ENCODE assay signal across 9 cellular contexts in the genomic region with DNA sequence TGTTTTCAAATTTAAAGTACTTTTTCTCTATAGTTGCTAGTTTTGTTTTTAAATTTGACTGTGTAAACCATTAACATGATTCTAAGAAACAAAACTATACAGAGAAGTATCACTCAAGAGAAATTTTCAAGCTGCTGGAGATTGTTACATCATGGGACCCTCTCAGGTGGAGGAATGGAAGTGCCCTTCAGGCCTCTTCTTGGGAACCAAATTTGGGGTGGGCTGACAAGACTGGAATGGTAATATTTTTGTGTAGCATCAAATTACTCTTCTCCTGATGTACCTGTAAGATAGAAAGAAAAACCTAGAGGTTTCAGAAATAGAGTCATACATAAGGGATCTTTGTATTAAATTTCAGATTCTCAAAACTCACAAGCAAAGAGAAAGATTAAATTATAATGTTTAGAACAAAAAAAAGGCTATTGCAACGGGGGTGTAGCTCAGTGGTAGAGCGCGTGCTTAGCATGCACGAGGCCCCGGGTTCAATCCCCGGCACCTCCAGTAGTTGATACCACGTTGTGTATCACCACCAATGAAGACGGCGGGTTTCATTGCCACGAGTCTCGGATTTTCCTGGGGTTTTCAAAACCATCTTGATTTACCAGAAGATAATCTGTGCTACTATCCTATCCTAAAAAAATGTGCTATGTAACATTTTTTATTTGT.
DNase-seq lines count a peak whose midpoint lies in the region; ATAC-seq and TF ChIP-seq lines count a peak whose summit lies in the region.
"Had no signal": no experiment of that assay in that cellular context is flagged by ENCODE, and none has a peak within 500 bp of the region (broad histone marks: within the 10 kb centered on the region; RNA-seq: fewer than 3 reads in every experiment).

No MANE protein-coding gene starts in this region.

- H3K27me3 ChIP-seq in IMR-90 (ENCODE audit: control insufficient read depth, insufficient read depth, low read length) (no peaks in the 10 kb centered on the region), esophagus muscularis mucosa (peaks cover 0 to 69% (median 2%) of the 10 kb centered on the region in 4 donors)

- H3K36me3 ChIP-seq in IMR-90 (ENCODE audit: control insufficient read depth, insufficient read depth, low read length) = no peaks in the 10 kb centered on the region
- no peaks in the 10 kb centered on the region for H3K36me3 ChIP-seq in esophagus muscularis mucosa

- no peak overlapping the region for H3K4me3 ChIP-seq in IMR-90 (ENCODE audit: insufficient read depth, low read depth, low read length)
- H3K4me3 ChIP-seq in esophagus muscularis mucosa = no peak overlapping the region

- TF ChIP-seq CTCF in IMR-90 (conservative IDR thresholded peaks at IDR 0.05; ENCODE audit: low read depth, low read length) (no peak), esophagus muscularis mucosa (IDR thresholded peaks at IDR 0.05) (no peak)

- H3K79me1 ChIP-seq in IMR-90 (ENCODE audit: low read depth in 1 of 2, low read length in 2 of 2) = no peaks in the 10 kb centered on the region

- WGBS in IMR-90 (ENCODE audit: extremely low coverage in 2 of 2, insufficient read length in 1 of 2), 2 experiments = no CpG with 5 or more reads among the region's 11 CpGs
- WGBS in esophagus muscularis mucosa = 10% methylated on average over 11 of the region's 11 CpGs

- no peak overlapping the region for H3K23ac ChIP-seq in IMR-90 (ENCODE audit: low read depth, low read length)

- POLR2A ChIA-PET in IMR-90 (lab: Charles Lee; ENCODE audit: unreplicated experiment) = no interaction called here

- H3K4me2 ChIP-seq in IMR-90 (ENCODE audit: low read depth, low read length) = no peak overlapping the region

- H2BK15ac ChIP-seq in IMR-90 (ENCODE audit: low read depth, low read length) = no peak overlapping the region

- no peak overlapping the region for H3K14ac ChIP-seq in IMR-90 (replicated peaks; ENCODE audit: low read depth, low read length)

- H4K91ac ChIP-seq in IMR-90 (ENCODE audit: insufficient read depth, low read depth, low read length) = no peak overlapping the region

- BruUV-seq in IMR-90 (replicated peaks; lab: Mats Ljungman, UMichigan) = no TSS peak

- TF ChIP-seq POLR2A in IMR-90 (IDR thresholded peaks at IDR 0.05; ENCODE audit: low read depth, low read length) (no peak), esophagus muscularis mucosa (IDR thresholded peaks at IDR 0.05; ENCODE audit: low read depth) (no peak)

- no peak overlapping the region for H3K18ac ChIP-seq in IMR-90 (ENCODE audit: low read depth, low read length)

- H2AFZ ChIP-seq in IMR-90 (replicated peaks; ENCODE audit: low read length, poor library complexity) = no peak overlapping the region

- intact Hi-C loops in IMR-90 (cut with micrococcal nuclease) = no loop called here
- intact Hi-C loops in esophagus muscularis mucosa (cut with DNase I) = no loop called here

- dilution Hi-C loops in IMR-90 (cut with HindIII; ENCODE audit: low sequenced_read_pairs, unreplicated experiment) = no loop called here

- H2AK9ac ChIP-seq in IMR-90 (replicated peaks; ENCODE audit: low read depth, low read length, poor library complexity) = no peak overlapping the region

- no peak overlapping the region for H2BK5ac ChIP-seq in IMR-90 (ENCODE audit: low read depth, low read length, poor library complexity, severe bottlenecking)

- H3K56ac ChIP-seq in IMR-90 (ENCODE audit: extremely low read depth, insufficient read depth, low read length) = no peak overlapping the region

- no peak overlapping the region for H3K9ac ChIP-seq in IMR-90 (ENCODE audit: low read depth, low read length)

- in situ Hi-C loops in IMR-90 (cut with MboI; ENCODE audit: low sequenced_read_pairs) = no loop called here

- DNase-seq in NCI-H2171 treated with DMSO at 0.1 percent for 48 hours (lab: John Stamatoyannopoulos, UW) = peak; percentile 23
- no peak for DNase-seq in NCI-H2171 (lab: John Stamatoyannopoulos, UW)
- peak; percentile 50 for DNase-seq in IMR-90
- DNase-seq in kidney tubule cell (ENCODE audit: low spot score) = peak; percentile 73
- DNase-seq in islet precursor cell = no peak
- DNase-seq in esophagus muscularis mucosa (ENCODE audit: extremely low spot score) = no peak
- DNase-seq: occipital lobe had no signal

- H3K9me3 ChIP-seq in IMR-90 (ENCODE audit: control insufficient read depth, insufficient read depth, low read length) (no peaks in the 10 kb centered on the region), esophagus muscularis mucosa (no peaks in the 10 kb centered on the region)

- H3K27ac ChIP-seq in IMR-90 (ENCODE audit: insufficient read depth, low read length) = no peak overlapping the region
- H3K27ac ChIP-seq in esophagus muscularis mucosa (replicated peaks in 1 of 4) = no peak overlapping the region

- ATAC-seq in IMR-90 (ENCODE audit: low read depth) (peak; percentile 80), SK-N-SH treated with all-trans-retinoic acid at 6 μM for 48 hours (peak; percentile 58), GM18519 (IDR thresholded peaks at IDR 0.05; ENCODE audit: low FRiP score, unreplicated experiment) (no peak)

- no peaks in the 10 kb centered on the region for H3K9me1 ChIP-seq in IMR-90 (ENCODE audit: insufficient read depth, low read length)

- no peaks in the 10 kb centered on the region for H3K4me1 ChIP-seq in IMR-90 (ENCODE audit: control insufficient read depth, insufficient read depth, low read length)
- no peaks in the 10 kb centered on the region for H3K4me1 ChIP-seq in esophagus muscularis mucosa

- H3K4ac ChIP-seq in IMR-90 (ENCODE audit: low read depth, low read length) = no peak overlapping the region

- no peak overlapping the region for H2BK120ac ChIP-seq in IMR-90 (ENCODE audit: low read depth, low read length)

- TF ChIP-seq EP300 in esophagus muscularis mucosa (IDR thresholded peaks at IDR 0.05) = no peak

- no peak overlapping the region for H2AK5ac ChIP-seq in IMR-90 (ENCODE audit: low read depth, low read length)

- CTCF ChIA-PET in IMR-90 (lab: Yijun Ruan, JAX) = interaction anchor here (0.5 to 0.6 kb wide), 2 partner anchors 24 to 947 kb away, joined by 3 to 5 read pairs; no protein-coding TSS in a partner anchor

- H4K8ac ChIP-seq in IMR-90 (ENCODE audit: low read depth in 2 of 2, low read length in 2 of 2) = no peak overlapping the region

- H2BK20ac ChIP-seq in IMR-90 (ENCODE audit: low read depth, low read length) = no peak overlapping the region

- H4K5ac ChIP-seq in IMR-90 (ENCODE audit: low read depth, low read length) = no peak overlapping the region

- H4K20me1 ChIP-seq in IMR-90 (ENCODE audit: insufficient read depth, low read length) = no peaks in the 10 kb centered on the region

- no peak for TF ChIP-seq RAD21 in IMR-90 (IDR thresholded peaks at IDR 0.05; ENCODE audit: low read length)

TF ChIP-seq in IMR-90, 13 proteins besides CTCF, POLR2A, EP300 and RAD21:
- no peak for TF ChIP-seq FOS (IDR thresholded peaks at IDR 0.05; ENCODE audit: low read depth, low read length)
- TF ChIP-seq RCOR1 (IDR thresholded peaks at IDR 0.05; ENCODE audit: insufficient replicate concordance, low read length) = no peak
- no peak for TF ChIP-seq CHD1 (IDR thresholded peaks at IDR 0.05; ENCODE audit: low read depth, low read length)
- TF ChIP-seq, protein P1, sequence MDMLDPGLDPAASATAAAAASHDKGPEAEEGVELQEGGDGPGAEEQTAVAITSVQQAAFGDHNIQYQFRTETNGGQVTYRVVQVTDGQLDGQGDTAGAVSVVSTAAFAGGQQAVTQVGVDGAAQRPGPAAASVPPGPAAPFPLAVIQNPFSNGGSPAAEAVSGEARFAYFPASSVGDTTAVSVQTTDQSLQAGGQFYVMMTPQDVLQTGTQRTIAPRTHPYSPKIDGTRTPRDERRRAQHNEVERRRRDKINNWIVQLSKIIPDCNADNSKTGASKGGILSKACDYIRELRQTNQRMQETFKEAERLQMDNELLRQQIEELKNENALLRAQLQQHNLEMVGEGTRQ (IDR thresholded peaks at IDR 0.05; ENCODE audit: low read depth, low read length) = 0 out of 2 replicates have a peak, but pooled peaks have one; percentile 29

TF ChIP-seq in SK-N-SH treated with all-trans-retinoic acid at 6 μM for 48 hours, 23 proteins besides CTCF, POLR2A, EP300 and RAD21 (continues in another document):
- TF ChIP-seq PPARA (CRISPR knock-in tag; IDR thresholded peaks at IDR 0.05; ENCODE audit: borderline replicate concordance) (no peak), ZFP30 (CRISPR knock-in tag; IDR thresholded peaks at IDR 0.05) (no peak), SNAI2 (CRISPR knock-in tag; IDR thresholded peaks at IDR 0.05) (no peak), ZNF70 (CRISPR knock-in tag; IDR thresholded peaks at IDR 0.05) (no peak), RARB (CRISPR knock-in tag; IDR thresholded peaks at IDR 0.05) (no peak), BACH2 (CRISPR knock-in tag; IDR thresholded peaks at IDR 0.05; ENCODE audit: borderline replicate concordance) (no peak), OSR1 (CRISPR knock-in tag; IDR thresholded peaks at IDR 0.05) (no peak), ZC3H10 (CRISPR knock-in tag; IDR thresholded peaks at IDR 0.05) (no peak), TCF4 (CRISPR knock-in tag; IDR thresholded peaks at IDR 0.05; ENCODE audit: borderline replicate concordance) (no peak), TOX (CRISPR knock-in tag; IDR thresholded peaks at IDR 0.05; ENCODE audit: borderline replicate concordance) (no peak)
- TF ChIP-seq, protein P2, sequence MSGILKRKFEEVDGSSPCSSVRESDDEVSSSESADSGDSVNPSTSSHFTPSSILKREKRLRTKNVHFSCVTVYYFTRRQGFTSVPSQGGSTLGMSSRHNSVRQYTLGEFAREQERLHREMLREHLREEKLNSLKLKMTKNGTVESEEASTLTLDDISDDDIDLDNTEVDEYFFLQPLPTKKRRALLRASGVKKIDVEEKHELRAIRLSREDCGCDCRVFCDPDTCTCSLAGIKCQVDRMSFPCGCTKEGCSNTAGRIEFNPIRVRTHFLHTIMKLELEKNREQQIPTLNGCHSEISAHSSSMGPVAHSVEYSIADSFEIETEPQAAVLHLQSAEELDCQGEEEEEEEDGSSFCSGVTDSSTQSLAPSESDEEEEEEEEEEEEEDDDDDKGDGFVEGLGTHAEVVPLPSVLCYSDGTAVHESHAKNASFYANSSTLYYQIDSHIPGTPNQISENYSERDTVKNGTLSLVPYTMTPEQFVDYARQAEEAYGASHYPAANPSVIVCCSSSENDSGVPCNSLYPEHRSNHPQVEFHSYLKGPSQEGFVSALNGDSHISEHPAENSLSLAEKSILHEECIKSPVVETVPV (CRISPR knock-in tag; IDR thresholded peaks at IDR 0.05) = no peak
- TF ChIP-seq, protein P3, sequence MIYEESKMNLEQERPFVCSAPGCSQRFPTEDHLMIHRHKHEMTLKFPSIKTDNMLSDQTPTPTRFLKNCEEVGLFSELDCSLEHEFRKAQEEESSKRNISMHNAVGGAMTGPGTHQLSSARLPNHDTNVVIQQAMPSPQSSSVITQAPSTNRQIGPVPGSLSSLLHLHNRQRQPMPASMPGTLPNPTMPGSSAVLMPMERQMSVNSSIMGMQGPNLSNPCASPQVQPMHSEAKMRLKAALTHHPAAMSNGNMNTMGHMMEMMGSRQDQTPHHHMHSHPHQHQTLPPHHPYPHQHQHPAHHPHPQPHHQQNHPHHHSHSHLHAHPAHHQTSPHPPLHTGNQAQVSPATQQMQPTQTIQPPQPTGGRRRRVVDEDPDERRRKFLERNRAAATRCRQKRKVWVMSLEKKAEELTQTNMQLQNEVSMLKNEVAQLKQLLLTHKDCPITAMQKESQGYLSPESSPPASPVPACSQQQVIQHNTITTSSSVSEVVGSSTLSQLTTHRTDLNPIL (CRISPR knock-in tag; IDR thresholded peaks at IDR 0.05; ENCODE audit: low read depth) = no peak

Comparison
In these comparisons a context has a peak if more than half of its experiments do, and no peak if none do; other contexts are left out.
1. DNase-seq: peak in NCI-H2171 treated with DMSO at 0.1 percent for 48 hours (single experiment), IMR-90 (single experiment) and kidney tubule cell (single experiment); none in NCI-H2171 (single experiment), islet precursor cell (single experiment) and esophagus muscularis mucosa (single experiment).